In the genomic region with DNA sequence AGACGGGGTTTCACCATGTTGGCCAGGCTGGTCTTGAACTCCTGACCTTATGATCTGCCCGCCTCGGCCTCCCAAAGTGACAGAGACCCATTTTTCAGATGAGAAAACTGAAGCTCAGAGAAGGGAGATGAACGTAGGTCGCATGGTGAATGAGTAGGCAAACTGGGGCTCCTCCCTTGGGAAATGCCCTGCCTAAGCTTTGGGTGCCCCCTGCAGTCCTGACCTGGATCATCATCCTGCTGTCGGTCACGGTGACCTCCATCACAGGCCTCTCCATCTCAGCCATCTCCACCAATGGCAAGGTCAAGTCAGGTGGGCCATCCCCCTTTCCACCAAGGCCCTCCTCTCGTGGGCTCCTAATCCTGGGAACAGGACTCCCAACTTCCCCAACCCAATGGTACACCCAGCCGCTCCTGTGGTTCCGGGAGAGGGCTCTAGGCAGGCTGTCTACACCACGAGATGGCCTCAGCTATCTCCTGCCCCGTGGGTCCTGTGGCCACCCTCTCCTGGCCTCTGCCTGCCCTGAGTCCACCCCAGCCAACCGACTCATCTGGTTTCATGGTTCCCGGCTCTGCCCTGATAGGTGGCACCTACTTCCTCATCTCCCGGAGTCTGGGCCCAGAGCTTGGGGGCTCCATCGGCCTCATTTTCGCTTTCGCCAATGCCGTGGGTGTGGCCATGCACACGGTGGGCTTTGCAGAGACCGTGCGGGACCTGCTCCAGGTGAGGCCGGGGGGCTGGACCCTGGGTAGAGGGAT, we compare ENCODE assay signal across 9 cellular contexts. TPM values are rescaled to one million over a fixed set of nuclear protein-coding genes. Genes with fewer than 3 reads are reported as not detected.
DNase-seq lines count a peak whose midpoint lies in the region; ATAC-seq and TF ChIP-seq lines count a peak whose summit lies in the region.
"Had no signal": no experiment of that assay in that cellular context is flagged by ENCODE, and none has a peak within 500 bp of the region (broad histone marks: within the 10 kb centered on the region; RNA-seq: fewer than 3 reads in every experiment).

No MANE protein-coding gene starts in this region.

- no peak for DNase-seq in AG04450 (ENCODE audit: low read depth, low spot score)
- DNase-seq in GM19240 (ENCODE audit: insufficient read length, low spot score), result peak; percentile 52
- DNase-seq in RPMI8226, result peak; percentile 56
- peak; percentile 75 for DNase-seq in germinal center (ENCODE audit: low spot score)
- no peak for DNase-seq in tibial nerve (ENCODE audit: low spot score in 2 of 2)
- DNase-seq in NCI-H2171 treated with DMSO at 0.1 percent for 48 hours (lab: John Stamatoyannopoulos, UW), result no peak
- no peak for DNase-seq in stomach

- POLR2A ChIA-PET in AG04450 (lab: Yijun Ruan, JAX), result interaction anchor here (0.6 to 1.1 kb wide), 2 partner anchors 62 to 69 kb away, joined by 3 to 4 read pairs; no protein-coding TSS in a partner anchor

- intact Hi-C loops in stomach (cut with DNase I; ENCODE audit: low total_unique reads), result loop anchor here (5.0 kb wide), 1 partner anchor 83 kb away; no protein-coding TSS in a partner anchor

- H3K4me1 ChIP-seq in tibial nerve (peaks cover 0 to 12% (median 3%) of the 10 kb centered on the region in 4 donors), stomach (peaks cover 0 to 11% (median 9%) of the 10 kb centered on the region in 4 donors)

- CTCF ChIA-PET in AG04450 (lab: Charles Lee), result interaction anchor here (0.6 to 4.2 kb wide), 5 partner anchors 10 to 176 kb away, joined by 3 to 33 read pairs (median 29); no protein-coding TSS in a partner anchor

- H3K36me3 ChIP-seq in tibial nerve (no peaks in the 10 kb centered on the region), stomach (no peaks in the 10 kb centered on the region)

- TF ChIP-seq EP300 in tibial nerve (IDR thresholded peaks at IDR 0.05), result no peak
- no peak for TF ChIP-seq EP300 in stomach (IDR thresholded peaks at IDR 0.05)

- TF ChIP-seq CTCF in AG04450 (IDR thresholded peaks at IDR 0.05; ENCODE audit: low read depth, low read length) (peak; percentile 8; the same call in 1 of the 2 replicates), tibial nerve (IDR thresholded peaks at IDR 0.05) (peak in 1 of 5 experiments; percentile 4), stomach (IDR thresholded peaks at IDR 0.05) (no peak)

- no peaks in the 10 kb centered on the region for H3K9me3 ChIP-seq in AG04450 (ENCODE audit: control insufficient read depth, insufficient read depth, low read length)
- no peaks in the 10 kb centered on the region for H3K9me3 ChIP-seq in tibial nerve
- no peaks in the 10 kb centered on the region for H3K9me3 ChIP-seq in stomach

- H3K27me3 ChIP-seq in AG04450 (ENCODE audit: control insufficient read depth, insufficient read depth, low read length) (no peaks in the 10 kb centered on the region), tibial nerve (no peaks in the 10 kb centered on the region), stomach (no peaks in the 10 kb centered on the region)

- H3K27ac ChIP-seq in AG04450 (ENCODE audit: low read depth, low read length), result no peak overlapping the region
- no peak overlapping the region for H3K27ac ChIP-seq in tibial nerve
- no peak overlapping the region for H3K27ac ChIP-seq in stomach

- H3K4me3 ChIP-seq in AG04450 (ENCODE audit: low read depth, low read length) (no peak overlapping the region), tibial nerve (no peak overlapping the region), stomach (no peak overlapping the region)

- WGBS in tibial nerve, 2 donors, result 80 to 83% methylated on average over 17 to 23 of the region's 23 CpGs
- 84 to 91% (median 89%) methylated on average over 20 to 23 of the region's 23 CpGs for WGBS in stomach, 5 donors

- no peak for TF ChIP-seq POLR2A in tibial nerve (IDR thresholded peaks at IDR 0.05)
- TF ChIP-seq POLR2A in stomach (IDR thresholded peaks at IDR 0.05), result no peak

- ATAC-seq in GM21526 (IDR thresholded peaks at IDR 0.05; ENCODE audit: low FRiP score, unreplicated experiment), result no peak

RNA-seq across cellular contexts. Expression of gene SLC12A3, which starts 4.7 kb away (rescaled TPM):
- polyA plus RNA-seq in AG04450 (2011; rRNA removed), result not detected in 2 replicates
- polyA minus RNA-seq in AG04450 (2011; rRNA and poly(A)+ RNA removed), result not detected in 2 replicates
- not detected for total RNA-seq in tibial nerve
- not detected for total RNA-seq in stomach
- polyA plus RNA-seq in stomach, result under 1 TPM in 2 of 3 donors, not detected in 1; 0.10 to 0.12 TPM
- total RNA-seq: dermis microvascular lymphatic vessel endothelial cell had no signal

Comparison
In these comparisons a context has a peak if more than half of its experiments do, and no peak if none do; other contexts are left out.
1. DNase-seq: peak in GM19240 (single experiment), RPMI8226 (single experiment) and germinal center (single experiment); none in AG04450 (single experiment), tibial nerve (0 of 2), NCI-H2171 treated with DMSO at 0.1 percent for 48 hours (single experiment) and stomach (single experiment).